Comparison of ENCODE assay signal across 13 cellular contexts in genomic region chr12:89661706-89662330, GRCh38. TPM values are rescaled to one million over a fixed set of nuclear protein-coding genes. Genes with fewer than 3 reads are reported as not detected.
DNase-seq lines count a peak whose midpoint lies in the region; ATAC-seq and TF ChIP-seq lines count a peak whose summit lies in the region.
"Had no signal": no experiment of that assay in that cellular context is flagged by ENCODE, and none has a peak within 500 bp of the region (broad histone marks: within the 10 kb centered on the region; RNA-seq: fewer than 3 reads in every experiment).

No MANE protein-coding gene starts in this region.

- peaks cover 9% of the 10 kb centered on the region for H3K36me3 Mint-ChIP-seq in CD4-positive, alpha-beta T cell (ENCODE audit: low read depth)
- H3K36me3 Mint-ChIP-seq in immature natural killer cell, result no peaks in the 10 kb centered on the region

- no peaks in the 10 kb centered on the region for H3K27me3 Mint-ChIP-seq in CD4-positive, alpha-beta T cell
- peaks cover 0 to 4% (median 0%) of the 10 kb centered on the region in 3 donors for H3K27me3 Mint-ChIP-seq in immature natural killer cell (ENCODE audit: low read depth in 3 of 3)
- H3K27me3 Mint-ChIP-seq: progenitor cell of endocrine pancreas had no signal

- H3K9me3 Mint-ChIP-seq in CD4-positive, alpha-beta T cell, result no peaks in the 10 kb centered on the region
- H3K9me3 Mint-ChIP-seq in immature natural killer cell, result no peaks in the 10 kb centered on the region
- H3K9me3 Mint-ChIP-seq: T-helper 1 cell treated with Interleukin-12 subunit alpha and Interleukin-12 subunit beta and Interleukin-4 antibody, amounts not matched to agents 30 μg/mL and 1 μg/mL, for 36 hours had no signal

- no peaks in the 10 kb centered on the region for H3K27me3 ChIP-seq in CD4-positive, alpha-beta T cell (ENCODE audit: control insufficient read depth, insufficient read depth, low read length)

- H3K27ac Mint-ChIP-seq in CD4-positive, alpha-beta T cell, result peak overlapping the region; percentile 10
- H3K27ac Mint-ChIP-seq in immature natural killer cell, result peak overlapping the region in 5 of 6 donors; percentile 7 to 60 (median 24)
- H3K27ac Mint-ChIP-seq: progenitor cell of endocrine pancreas; T-helper 1 cell treated with Interleukin-12 subunit alpha and Interleukin-12 subunit beta and Interleukin-4 antibody, amounts not matched to agents 30 μg/mL and 1 μg/mL, for 36 hours had no signal

- H3K4me1 Mint-ChIP-seq in CD4-positive, alpha-beta T cell (ENCODE audit: low read depth), result peaks cover 79% of the 10 kb centered on the region
- peaks cover 72 to 84% of the 10 kb centered on the region in 2 donors for H3K4me1 Mint-ChIP-seq in immature natural killer cell

- intact Hi-C loops in CD4-positive, alpha-beta T cell (cut with DNase I, micrococcal nuclease), result loop anchor here in 1 of 2 experiments (5.0 kb wide), 1 partner anchor 45 kb away; the partner anchor contains the start of gene ATP2B1

- no peaks in the 10 kb centered on the region for H3K9me3 ChIP-seq in CD4-positive, alpha-beta T cell (ENCODE audit: control insufficient read depth, low read length)

- POLR2A ChIA-PET in CD4-positive, alpha-beta T cell (lab: Charles Lee), result interaction anchor here (0.9 to 4.6 kb wide), 4 partner anchors 17 to 415 kb away, joined by 3 to 22 read pairs (median 3); partner anchors contain the start of gene ATP2B1

- no peak for DNase-seq in CD4-positive, alpha-beta T cell
- DNase-seq in immature natural killer cell, result peak; percentile 3 to 26 (median 13)
- no peak for DNase-seq in activated CD4-positive, alpha-beta T cell treated with anti-CD3 and anti-CD28 coated beads, Interleukin-2, amount 50 U/mL, for 4 hours
- no peak for DNase-seq in NCI-H1048 (lab: John Stamatoyannopoulos, UW)
- DNase-seq: DND-41, NCI-H345 had no signal

- no peak overlapping the region for H3K27ac ChIP-seq in CD4-positive, alpha-beta T cell (ENCODE audit: low read depth, low read length)

- H3K4me3 Mint-ChIP-seq in CD4-positive, alpha-beta T cell, result peak overlapping the region; percentile 38
- peak overlapping the region in 4 of 5 donors; percentile 3 to 22 (median 15) for H3K4me3 Mint-ChIP-seq in immature natural killer cell
- H3K4me3 Mint-ChIP-seq: T-helper 1 cell treated with Interleukin-12 subunit alpha and Interleukin-12 subunit beta and Interleukin-4 antibody, amounts not matched to agents 30 μg/mL and 1 μg/mL, for 36 hours had no signal

- no peak for TF ChIP-seq CTCF in CD4-positive, alpha-beta T cell (IDR thresholded peaks at IDR 0.05)

- CTCF ChIA-PET in CD4-positive, alpha-beta T cell (lab: Charles Lee), result interaction anchor here (1.6 to 1.7 kb wide), 2 partner anchors 8 to 424 kb away, joined by 3 to 4 read pairs; no protein-coding TSS in a partner anchor

- peak; percentile 60 for ATAC-seq in CD4-positive, alpha-beta T cell (ENCODE audit: poor library complexity)
- peak; percentile 35 for ATAC-seq in GM18907 (IDR thresholded peaks at IDR 0.05; ENCODE audit: unreplicated experiment)
- peak; percentile 39 for ATAC-seq in HG02981 (IDR thresholded peaks at IDR 0.05; ENCODE audit: unreplicated experiment)
- ATAC-seq in HG03108 (IDR thresholded peaks at IDR 0.05; ENCODE audit: unreplicated experiment), result no peak
- ATAC-seq in GM21576 (IDR thresholded peaks at IDR 0.05; ENCODE audit: unreplicated experiment), result no peak
- ATAC-seq: esophagus mucosa had no signal

RNA-seq across cellular contexts. Expression of gene ATP2B1, which starts 46.8 kb away (rescaled TPM):
- total RNA-seq in CD4-positive, alpha-beta T cell, result 100 to 1,000 TPM in 1 of 2 experiments, 10 to 100 TPM in 1; 98.2 to 100 TPM
- polyA plus RNA-seq in immature natural killer cell, result 10 to 100 TPM; 15.6 to 29.5 (median 17.8) TPM

Comparison
In these comparisons a context has a peak if more than half of its experiments do, and no peak if none do; other contexts are left out.
1. ATAC-seq: peak in CD4-positive, alpha-beta T cell (single experiment), GM18907 (single experiment) and HG02981 (single experiment); none in HG03108 (single experiment) and GM21576 (single experiment).
2. DNase-seq: peak in immature natural killer cell (3 of 3); none in CD4-positive, alpha-beta T cell (0 of 10), activated CD4-positive, alpha-beta T cell treated with anti-CD3 and anti-CD28 coated beads, Interleukin-2, amount 50 U/mL, for 4 hours (0 of 2) and NCI-H1048 (single experiment).